8 cellular contexts compared by ENCODE assay signal in genomic region chr4:153345011-153345981, GRCh38.
DNase-seq lines count a peak whose midpoint lies in the region; ATAC-seq lines count a peak whose summit lies in the region.

No MANE protein-coding gene starts in this region.

- H3K9me3 ChIP-seq in endocrine pancreas (ENCODE audit: control insufficient read depth, low read length), result no peaks in the 10 kb centered on the region
- H3K9me3 ChIP-seq in mucosa of rectum (ENCODE audit: control insufficient read depth in 2 of 2, low read length in 2 of 2), result no peaks in the 10 kb centered on the region

- H3K4me3 ChIP-seq in ACC112 (ENCODE audit: low read depth, low read length) (peak overlapping the region; percentile 90), endocrine pancreas (ENCODE audit: control insufficient read depth, insufficient read depth, low read length) (peak overlapping the region; percentile 74), mucosa of rectum (ENCODE audit: low read length in 2 of 2) (peak overlapping the region; percentile 82 to 83)

- peak overlapping the region; percentile 79 for H3K4me3 Mint-ChIP-seq in stimulated activated effector memory CD8-positive, alpha-beta T cell treated with anti-CD3 and anti-CD28 coated beads, Interleukin-12 subunit alpha, Interleukin-12 subunit beta, amount 100 ng/mL, for 72 hours

- peak; percentile 6 to 59 for DNase-seq in NCI-H446 (lab: John Stamatoyannopoulos, UW)
- peak; percentile 43 for DNase-seq in activated CD4-positive, alpha-beta T cell treated with anti-CD3 and anti-CD28 coated beads, Interleukin-2, amount 50 U/mL, for 1 hour
- peak; percentile 23 to 70 for DNase-seq in stimulated activated effector memory CD8-positive, alpha-beta T cell treated with anti-CD3 and anti-CD28 coated beads, Interleukin-12 subunit alpha, Interleukin-12 subunit beta, amount 100 ng/mL, for 72 hours (ENCODE audit: low spot score in 2 of 2)

- ATAC-seq in GM18508 (IDR thresholded peaks at IDR 0.05; ENCODE audit: insufficient read depth, unreplicated experiment) (peak; percentile 23), HG03064 (IDR thresholded peaks at IDR 0.05; ENCODE audit: low read depth, unreplicated experiment) (peak; percentile 41)
- ATAC-seq in stimulated activated effector memory CD8-positive, alpha-beta T cell treated with anti-CD3 and anti-CD28 coated beads, Interleukin-12 subunit alpha, Interleukin-12 subunit beta, amount 100 ng/mL, for 72 hours, result peak; percentile 61

- no peaks in the 10 kb centered on the region for H3K27me3 ChIP-seq in ACC112 (ENCODE audit: insufficient read depth, low read length)
- no peaks in the 10 kb centered on the region for H3K27me3 ChIP-seq in endocrine pancreas (ENCODE audit: control insufficient read depth, insufficient read depth, low read length)
- peaks cover 0 to 3% of the 10 kb centered on the region in 2 donors for H3K27me3 ChIP-seq in mucosa of rectum (ENCODE audit: control insufficient read depth in 2 of 2, insufficient read depth in 2 of 2, low read length in 2 of 2)

- H3K36me3 ChIP-seq in ACC112 (ENCODE audit: insufficient read depth, low read length), result no peaks in the 10 kb centered on the region
- no peaks in the 10 kb centered on the region for H3K36me3 ChIP-seq in endocrine pancreas (ENCODE audit: control insufficient read depth, insufficient read depth, low read length)
- peaks cover 0 to 1% of the 10 kb centered on the region in 2 donors for H3K36me3 ChIP-seq in mucosa of rectum (ENCODE audit: control insufficient read depth in 2 of 2, insufficient read depth in 2 of 2, low read length in 2 of 2)

- H2AFZ ChIP-seq in ACC112 (ENCODE audit: low read length, unreplicated experiment), result peak overlapping the region; percentile 94

- H3K9ac ChIP-seq in endocrine pancreas (ENCODE audit: control insufficient read depth, insufficient read depth, low read length) (no peak overlapping the region), mucosa of rectum (ENCODE audit: low read depth in 1 of 2, low read length in 2 of 2) (peak overlapping the region; percentile 14 to 61)

- peaks cover 39% of the 10 kb centered on the region for H3K79me2 ChIP-seq in ACC112 (ENCODE audit: control insufficient read depth, insufficient read depth, low read length, unreplicated experiment)

- H3K36me3 Mint-ChIP-seq in stimulated activated effector memory CD8-positive, alpha-beta T cell treated with anti-CD3 and anti-CD28 coated beads, Interleukin-12 subunit alpha, Interleukin-12 subunit beta, amount 100 ng/mL, for 72 hours, result no peaks in the 10 kb centered on the region

- H3K4me1 Mint-ChIP-seq in stimulated activated effector memory CD8-positive, alpha-beta T cell treated with anti-CD3 and anti-CD28 coated beads, Interleukin-12 subunit alpha, Interleukin-12 subunit beta, amount 100 ng/mL, for 72 hours, result peaks cover 9% of the 10 kb centered on the region

- peak overlapping the region; percentile 42; the same call in 1 of the 2 replicates for H3K27ac ChIP-seq in ACC112 (ENCODE audit: low read depth, low read length)
- no peak overlapping the region for H3K27ac ChIP-seq in mucosa of rectum (ENCODE audit: low read depth in 2 of 2, low read length in 2 of 2)

- H3K9me3 Mint-ChIP-seq in stimulated activated effector memory CD8-positive, alpha-beta T cell treated with anti-CD3 and anti-CD28 coated beads, Interleukin-12 subunit alpha, Interleukin-12 subunit beta, amount 100 ng/mL, for 72 hours, result no peaks in the 10 kb centered on the region

- H3K4me1 ChIP-seq in ACC112 (ENCODE audit: control insufficient read depth, insufficient read depth, low read length, unreplicated experiment) (peaks cover 15% of the 10 kb centered on the region), endocrine pancreas (ENCODE audit: control insufficient read depth, insufficient read depth, low read length) (no peaks in the 10 kb centered on the region), mucosa of rectum (ENCODE audit: control insufficient read depth in 2 of 2, insufficient read depth in 2 of 2, low read length in 2 of 2) (peaks cover 4 to 19% of the 10 kb centered on the region in 2 donors)

- peak overlapping the region; percentile 29 for H3K27ac Mint-ChIP-seq in stimulated activated effector memory CD8-positive, alpha-beta T cell treated with anti-CD3 and anti-CD28 coated beads, Interleukin-12 subunit alpha, Interleukin-12 subunit beta, amount 100 ng/mL, for 72 hours
